Comparison of ENCODE assay signal across 8 cellular contexts in genomic region chr2:74119324-74119723, GRCh38. TPM values are rescaled to one million over a fixed set of nuclear protein-coding genes. Genes with fewer than 3 reads are reported as not detected.
DNase-seq lines count a peak whose midpoint lies in the region; ATAC-seq and TF ChIP-seq lines count a peak whose summit lies in the region.

No MANE protein-coding gene starts in this region.

- H3K9me3 ChIP-seq in mucosa of descending colon = peaks cover 13% of the 10 kb centered on the region

- no peaks in the 10 kb centered on the region for H3K4me1 ChIP-seq in mucosa of descending colon (ENCODE audit: low read depth)

- CTCF ChIA-PET in T-cell (lab: Charles Lee) = interaction anchor here in 1 of 2 donors (1.2 kb wide), 1 partner anchor 28 kb away, joined by 4 read pairs; no protein-coding TSS in a partner anchor

- no peak for TF ChIP-seq POLR2A in erythroblast (IDR thresholded peaks at IDR 0.05; ENCODE audit: low read length)

- H3K27ac Mint-ChIP-seq in stimulated activated naive CD8-positive, alpha-beta T cell treated with anti-CD3 and anti-CD28 coated beads, Interleukin-15, amount 100 ng/mL, for 72 hours = peak overlapping the region in 1 of 2 donors; percentile 99
- no peak overlapping the region for H3K27ac Mint-ChIP-seq in T-cell

- H3K9me3 Mint-ChIP-seq in stimulated activated naive CD8-positive, alpha-beta T cell treated with anti-CD3 and anti-CD28 coated beads, Interleukin-15, amount 100 ng/mL, for 72 hours = peaks cover 14 to 15% of the 10 kb centered on the region in 2 donors
- H3K9me3 Mint-ChIP-seq in T-cell = peaks cover 10 to 19% (median 13%) of the 10 kb centered on the region in 3 donors

- POLR2A ChIA-PET in T-cell (lab: Charles Lee) = interaction anchor here in 1 of 2 donors (0.6 kb wide), 1 partner anchor 60 kb away, joined by 3 read pairs; no protein-coding TSS in a partner anchor

- H3K27me3 Mint-ChIP-seq in stimulated activated naive CD8-positive, alpha-beta T cell treated with anti-CD3 and anti-CD28 coated beads, Interleukin-15, amount 100 ng/mL, for 72 hours = peaks cover 8% of the 10 kb centered on the region
- peaks cover 0 to 6% of the 10 kb centered on the region in 2 donors for H3K27me3 Mint-ChIP-seq in T-cell

- intact Hi-C loops in mucosa of descending colon (cut with DNase I, micrococcal nuclease) = no loop called here

- H3K4me3 Mint-ChIP-seq in stimulated activated naive CD8-positive, alpha-beta T cell treated with anti-CD3 and anti-CD28 coated beads, Interleukin-15, amount 100 ng/mL, for 72 hours = peak overlapping the region; percentile 93
- peak overlapping the region in 1 of 3 donors; percentile 81 for H3K4me3 Mint-ChIP-seq in T-cell

- no peak for TF ChIP-seq CTCF in mucosa of descending colon (IDR thresholded peaks at IDR 0.05)

- no peaks in the 10 kb centered on the region for H3K36me3 ChIP-seq in mucosa of descending colon (ENCODE audit: low read depth)

- peaks cover 6% of the 10 kb centered on the region for H3K36me3 Mint-ChIP-seq in T-cell

- H3K4me3 ChIP-seq in mucosa of descending colon = no peak overlapping the region

- no peak for ATAC-seq in stimulated activated naive CD8-positive, alpha-beta T cell treated with anti-CD3 and anti-CD28 coated beads, Interleukin-15, amount 100 ng/mL, for 72 hours
- no peak for ATAC-seq in stimulated activated naive CD8-positive, alpha-beta T cell treated with anti-CD3 and anti-CD28 coated beads, Interleukin-15, Interleukin-2, amounts not matched to agents 100 U/mL and 50 U/mL, for 24 hours
- ATAC-seq in mucosa of descending colon (no peak), GM19351 (IDR thresholded peaks at IDR 0.05; ENCODE audit: unreplicated experiment) (no peak), T-cell (replicated peaks in 1 of 4) (no peak)

- H3K4me1 Mint-ChIP-seq in stimulated activated naive CD8-positive, alpha-beta T cell treated with anti-CD3 and anti-CD28 coated beads, Interleukin-15, amount 100 ng/mL, for 72 hours = peaks cover 14% of the 10 kb centered on the region
- H3K4me1 Mint-ChIP-seq in T-cell = peaks cover 7 to 9% (median 7%) of the 10 kb centered on the region in 3 donors

- DNase-seq in stimulated activated naive CD8-positive, alpha-beta T cell treated with anti-CD3 and anti-CD28 coated beads, Interleukin-15, amount 100 ng/mL, for 72 hours = no peak
- DNase-seq in stimulated activated naive CD8-positive, alpha-beta T cell treated with anti-CD3 and anti-CD28 coated beads, Interleukin-15, Interleukin-2, amounts not matched to agents 100 U/mL and 50 U/mL, for 24 hours = no peak
- DNase-seq in OCI-M1 (lab: John Stamatoyannopoulos, UW) = peak; percentile 24
- peak; percentile 46 to 55 for DNase-seq in erythroblast (lab: John Stamatoyannopoulos, UW)
- no peak for DNase-seq in mucosa of descending colon
- DNase-seq in stimulated activated CD4-positive, alpha-beta T cell treated with anti-CD3 and anti-CD28 coated beads, Interleukin-15, amount 100 ng/mL, for 24 hours = no peak
- DNase-seq in T-cell = no peak

RNA-seq across cellular contexts. Expression of gene BOLA3, which starts 28.4 kb away (rescaled TPM):
- total RNA-seq in mucosa of descending colon = 10 to 100 TPM; 29.6 to 47.0 (median 38.0) TPM
- total RNA-seq in T-cell = 10 to 100 TPM; 13.7 to 16.0 (median 15.5) TPM

RNA-seq across cellular contexts. Expression of gene MOB1A, which starts 59.4 kb away (rescaled TPM):
- total RNA-seq in mucosa of descending colon (100 to 1,000 TPM; 117 to 129 (median 124) TPM), T-cell (100 to 1,000 TPM; 131 to 156 (median 138) TPM)

Comparison
In these comparisons a context has a peak if more than half of its experiments do, and no peak if none do; other contexts are left out.
1. DNase-seq: peak in OCI-M1 (single experiment) and erythroblast (2 of 2); none in stimulated activated naive CD8-positive, alpha-beta T cell treated with anti-CD3 and anti-CD28 coated beads, Interleukin-15, amount 100 ng/mL, for 72 hours (0 of 2), stimulated activated naive CD8-positive, alpha-beta T cell treated with anti-CD3 and anti-CD28 coated beads, Interleukin-15, Interleukin-2, amounts not matched to agents 100 U/mL and 50 U/mL, for 24 hours (single experiment), mucosa of descending colon (0 of 3), stimulated activated CD4-positive, alpha-beta T cell treated with anti-CD3 and anti-CD28 coated beads, Interleukin-15, amount 100 ng/mL, for 24 hours (single experiment) and T-cell (0 of 34).